Comparison of ENCODE assay signal across 2 cellular contexts in genomic region chr16:17691621-17692231, GRCh38.
A peak's percentile ranks its signal among the peaks of the same experiment; 100 is the strongest.
TF ChIP-seq lines count a peak whose summit lies in the region.

No MANE protein-coding gene starts in this region.

TF ChIP-seq in GM23338, 12 proteins besides CTCF, POLR2A, EP300 and RAD21 (continued from another document):
- TF ChIP-seq REST (IDR thresholded peaks at IDR 0.05; ENCODE audit: unreplicated experiment) (no peak), JUNB (IDR thresholded peaks at IDR 0.05; ENCODE audit: unreplicated experiment) (no peak), STAT1 (IDR thresholded peaks at IDR 0.05; ENCODE audit: unreplicated experiment) (no peak), CREB1 (CRISPR knock-in tag; IDR thresholded peaks at IDR 0.05; ENCODE audit: low read depth) (no peak), ZNF462 (CRISPR knock-in tag; IDR thresholded peaks at IDR 0.05) (no peak), EZH2 (IDR thresholded peaks at IDR 0.05; ENCODE audit: low read depth, unreplicated experiment) (no peak), POLR2AphosphoS5 (IDR thresholded peaks at IDR 0.05; ENCODE audit: low read depth) (no peak), ZNF114 (CRISPR knock-in tag; IDR thresholded peaks at IDR 0.05) (no peak)

TF ChIP-seq in K562, 482 proteins besides CTCF, POLR2A, EP300 and RAD21 (continued from another document):
- TF ChIP-seq ZBTB49 (CRISPR knock-in tag; IDR thresholded peaks at IDR 0.05; ENCODE audit: borderline replicate concordance) (no peak), SMAD3 (CRISPR knock-in tag; conservative IDR thresholded peaks at IDR 0.05) (no peak), MCM2 (IDR thresholded peaks at IDR 0.05; ENCODE audit: low read depth) (no peak), SMARCC2 (IDR thresholded peaks at IDR 0.05; ENCODE audit: low read depth) (no peak), ZNF445 (CRISPR knock-in tag; IDR thresholded peaks at IDR 0.05; ENCODE audit: low read depth) (no peak), ZFP36 (IDR thresholded peaks at IDR 0.05; ENCODE audit: low read depth, low read length, partially characterized antibody) (no peak), C11orf30 (IDR thresholded peaks at IDR 0.05; ENCODE audit: low read depth) (peak; percentile 62)
